Comparison of ENCODE assay signal across 14 cellular contexts in the genomic region with DNA sequence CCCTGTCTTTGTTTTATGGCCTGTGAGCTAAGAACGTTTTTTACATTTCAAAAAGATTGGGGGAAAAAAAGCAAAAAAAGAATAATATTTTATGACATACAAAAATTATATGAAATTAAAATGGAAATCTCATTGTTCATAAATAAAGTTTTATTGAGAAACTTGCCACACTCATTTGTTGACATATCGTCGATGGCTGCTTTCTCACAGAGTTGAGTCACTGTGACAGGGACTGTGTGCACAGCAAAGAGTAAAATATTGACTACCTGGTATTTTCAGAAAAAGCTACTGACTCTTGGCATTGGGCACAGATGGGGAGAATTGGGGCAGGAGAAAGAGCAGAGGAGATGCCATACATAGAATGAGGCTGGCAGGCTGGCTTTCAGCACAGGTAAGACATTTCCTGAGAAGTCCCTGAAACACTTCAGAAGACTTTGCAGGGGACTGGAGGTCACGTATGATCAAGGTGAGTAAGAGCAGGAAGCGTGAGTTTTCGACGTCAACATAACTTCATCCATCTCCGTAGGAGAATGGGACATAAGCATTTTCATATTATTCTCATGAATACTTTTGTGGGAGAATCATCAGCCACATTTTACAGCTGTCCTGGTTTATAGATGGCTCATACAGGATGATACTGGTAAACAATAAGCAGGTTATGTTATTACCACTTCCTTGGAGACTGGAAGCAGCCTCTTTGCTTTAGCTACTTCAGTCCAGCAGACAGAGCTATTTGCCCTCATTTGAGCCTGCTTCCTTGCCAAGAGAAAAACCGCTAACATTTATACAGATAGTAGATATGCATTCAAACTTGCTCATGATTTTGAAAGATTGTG. TPM values are rescaled to one million over a fixed set of nuclear protein-coding genes. Genes with fewer than 3 reads are reported as not detected.
DNase-seq lines count a peak whose midpoint lies in the region; ATAC-seq and TF ChIP-seq lines count a peak whose summit lies in the region.
"Had no signal": no experiment of that assay in that cellular context is flagged by ENCODE, and none has a peak within 500 bp of the region (broad histone marks: within the 10 kb centered on the region; RNA-seq: fewer than 3 reads in every experiment).

No MANE protein-coding gene starts in this region.

- peak overlapping the region; percentile 69 for H3K4me3 Mint-ChIP-seq in T-helper 17 cell
- H3K4me3 Mint-ChIP-seq: CD14-positive monocyte; neural crest cell; stimulated activated naive CD8-positive, alpha-beta T cell treated with anti-CD3 and anti-CD28 coated beads, Interleukin-15, Interleukin-2, amounts not matched to agents 100 ng/mL and 50 ng/mL, for 24 hours had no signal

- peak overlapping the region; percentile 91 for H3K27ac Mint-ChIP-seq in T-helper 17 cell
- H3K27ac Mint-ChIP-seq: CD14-positive monocyte; stimulated activated naive CD8-positive, alpha-beta T cell treated with anti-CD3 and anti-CD28 coated beads, Interleukin-15, Interleukin-2, amounts not matched to agents 100 ng/mL and 50 ng/mL, for 24 hours had no signal

- H3K4me3 ChIP-seq in BJ (ENCODE audit: low read depth, low read length) (no peak overlapping the region), upper lobe of left lung (no peak overlapping the region)
- H3K4me3 ChIP-seq: sigmoid colon had no signal

- no peak for TF ChIP-seq EP300 in upper lobe of left lung (IDR thresholded peaks at IDR 0.05)

- WGBS in upper lobe of left lung, 2 donors: 88 to 90% methylated on average over 9 of the region's 9 CpGs

- peaks cover 12% of the 10 kb centered on the region for H3K4me1 Mint-ChIP-seq in T-helper 17 cell
- H3K4me1 Mint-ChIP-seq: CD14-positive monocyte had no signal

- peaks cover 11% of the 10 kb centered on the region for H3K27me3 Mint-ChIP-seq in T-helper 17 cell
- H3K27me3 Mint-ChIP-seq: stimulated activated naive CD8-positive, alpha-beta T cell treated with anti-CD3 and anti-CD28 coated beads, Interleukin-15, Interleukin-2, amounts not matched to agents 100 ng/mL and 50 ng/mL, for 24 hours had no signal

- H3K36me3 ChIP-seq in BJ (ENCODE audit: control insufficient read depth, insufficient read depth, low read length) (no peaks in the 10 kb centered on the region), upper lobe of left lung (no peaks in the 10 kb centered on the region)
- H3K36me3 ChIP-seq: sigmoid colon had no signal

- peaks cover 1% of the 10 kb centered on the region; the same call in 1 of the 2 replicates for H3K27me3 ChIP-seq in BJ (ENCODE audit: control insufficient read depth, insufficient read depth, low read length)
- H3K27me3 ChIP-seq in foreskin keratinocyte: no peaks in the 10 kb centered on the region
- no peaks in the 10 kb centered on the region for H3K27me3 ChIP-seq in upper lobe of left lung
- H3K27me3 ChIP-seq: sigmoid colon had no signal

- no peaks in the 10 kb centered on the region for H3K36me3 Mint-ChIP-seq in T-helper 17 cell (ENCODE audit: low read depth)
- H3K36me3 Mint-ChIP-seq: CD14-positive monocyte had no signal

- ATAC-seq in T-helper 17 cell: peak; percentile 84
- ATAC-seq in foreskin keratinocyte: peak; percentile 94
- no peak for ATAC-seq in HG02970 (IDR thresholded peaks at IDR 0.05; ENCODE audit: low FRiP score, unreplicated experiment)
- ATAC-seq in upper lobe of left lung (ENCODE audit: low FRiP score in 2 of 2): no peak

- H3K4me1 ChIP-seq in foreskin keratinocyte: peaks cover 12% of the 10 kb centered on the region
- H3K4me1 ChIP-seq in upper lobe of left lung: peaks cover 0 to 5% (median 0%) of the 10 kb centered on the region in 4 donors

- peak; percentile 28 for DNase-seq in BJ (ENCODE audit: low read depth)
- DNase-seq in HPDE6-E6E7 (ENCODE audit: extremely low spot score): peak; percentile 49
- no peak for DNase-seq in T-helper 17 cell
- peak; percentile 96 to 98 for DNase-seq in foreskin keratinocyte
- DNase-seq in COLO668 (lab: John Stamatoyannopoulos, UW; ENCODE audit: unreplicated experiment): no peak
- DNase-seq in upper lobe of left lung: no peak
- no peak for DNase-seq in hippocampal formation (lab: John Stamatoyannopoulos, UW)
- DNase-seq: activated naive CD4-positive, alpha-beta T cell treated with Interleukin-2 at 50 U/mL for 16 hours; SIG-M5 had no signal

- CTCF ChIA-PET in BJ (lab: Yijun Ruan, JAX): interaction anchor here (0.6 to 7.1 kb wide), 6 partner anchors 13 to 259 kb away, joined by 3 to 77 read pairs (median 4); no protein-coding TSS in a partner anchor

- H3K27ac ChIP-seq in foreskin keratinocyte (peak overlapping the region; percentile 83), upper lobe of left lung (no peak overlapping the region)

- POLR2A ChIA-PET in BJ (lab: Charles Lee): interaction anchor here (0.7 kb wide), 1 partner anchor 16 kb away, joined by 6 read pairs; no protein-coding TSS in a partner anchor

- H3K9me3 ChIP-seq in T-helper 17 cell (ENCODE audit: control insufficient read depth, low read length, poor library complexity, severe bottlenecking) (no peaks in the 10 kb centered on the region), upper lobe of left lung (no peaks in the 10 kb centered on the region)
- H3K9me3 ChIP-seq: sigmoid colon had no signal

- TF ChIP-seq POLR2A in upper lobe of left lung (IDR thresholded peaks at IDR 0.05): no peak

- TF ChIP-seq CTCF in BJ (IDR thresholded peaks at IDR 0.05; ENCODE audit: insufficient read depth, low read depth, low read length) (no peak), foreskin keratinocyte (conservative IDR thresholded peaks at IDR 0.05) (peak; percentile 76), upper lobe of left lung (IDR thresholded peaks at IDR 0.05) (no peak)

RNA-seq across cellular contexts. Expression of a gene that starts 32.5 kb away (rescaled TPM):
- polyA plus RNA-seq in BJ (2011; rRNA removed): 39.7 and 51.1 TPM in 2 replicates
- polyA minus RNA-seq in BJ (2011; rRNA and poly(A)+ RNA removed): 86.4 and 116 TPM in 2 replicates
- total RNA-seq in T-helper 17 cell: 100 to 1,000 TPM; 114 TPM
- 43.9 and 44.1 TPM in 2 replicates for total RNA-seq in foreskin keratinocyte
- 9.5 and 11.6 TPM in 2 replicates for polyA plus RNA-seq in foreskin keratinocyte
- 100 to 1,000 TPM in 1 of 6 donors, 10 to 100 TPM in 5; 33.1 to 114 (median 86.6) TPM for total RNA-seq in upper lobe of left lung

Comparison
In these comparisons a context has a peak if more than half of its experiments do, and no peak if none do; other contexts are left out.
1. DNase-seq: peak in BJ (single experiment), HPDE6-E6E7 (single experiment) and foreskin keratinocyte (2 of 2); none in T-helper 17 cell (0 of 3), COLO668 (single experiment), upper lobe of left lung (0 of 2) and hippocampal formation (0 of 2).
2. ATAC-seq: peak in T-helper 17 cell (single experiment) and foreskin keratinocyte (single experiment); none in HG02970 (single experiment) and upper lobe of left lung (0 of 2).